31 cellular contexts compared by ENCODE assay signal in the genomic region with DNA sequence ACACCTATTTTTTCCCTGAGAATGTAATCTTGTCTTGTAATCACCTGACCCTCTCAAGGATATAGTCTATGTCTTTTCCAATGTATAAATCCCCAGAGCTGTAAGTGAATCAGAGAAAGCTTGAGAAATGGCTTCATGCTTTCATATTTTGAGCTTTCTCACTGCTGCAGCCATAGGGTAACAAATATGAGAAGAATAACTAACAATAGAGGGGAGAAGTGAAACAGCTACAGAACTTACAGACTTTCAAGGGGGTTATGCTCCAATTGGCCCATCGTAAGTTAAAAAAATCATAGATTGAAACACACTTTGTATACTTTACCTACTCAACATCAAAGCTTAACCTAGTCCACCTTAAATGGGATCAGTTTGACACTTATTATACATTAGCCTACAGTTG.
"Had no signal": no experiment of that assay in that cellular context is flagged by ENCODE, and none has a peak within 500 bp of the region (broad histone marks: within the 10 kb centered on the region; RNA-seq: fewer than 3 reads in every experiment).

No MANE protein-coding gene starts in this region.

- DNase-seq: activated effector memory CD4-positive, alpha-beta T cell treated with anti-CD3 and anti-CD28 coated beads, Interleukin-2, amount 50 U/mL, for 16 hours; activated effector memory CD4-positive, alpha-beta T cell treated with Interleukin-2 at 50 U/mL for 16 hours; activated gamma-delta T cell; activated gamma-delta T cell treated with Interleukin-2 at 50 U/mL for 16 hours; activated naive CD4-positive, alpha-beta T cell; activated naive CD4-positive, alpha-beta T cell treated with anti-CD3 and anti-CD28 coated beads for 36 hours; activated naive CD4-positive, alpha-beta T cell treated with anti-CD3 and anti-CD28 coated beads, Interleukin-2, amount 10 ng/mL, durations not matched to agents 7 days and 5 days; activated naive CD4-positive, alpha-beta T cell treated with anti-CD3 and anti-CD28 coated beads, Interleukin-2, amount 50 U/mL, for 16 hours; activated naive CD4-positive, alpha-beta T cell treated with Interleukin-2 at 50 U/mL for 16 hours; activated naive CD8-positive, alpha-beta T cell treated with anti-CD3 and anti-CD28 coated beads for 36 hours; activated naive CD8-positive, alpha-beta T cell treated with anti-CD3 and anti-CD28 coated beads, Interleukin-2, amount 10 ng/mL, durations not matched to agents 7 days and 5 days; activated naive CD8-positive, alpha-beta T cell treated with anti-CD3 and anti-CD28 coated beads, Interleukin-2, amount 50 U/mL, for 24 hours; activated T-cell treated with anti-CD3 and anti-CD28 coated beads, Interleukin-2, amount 50 U/mL, for 24 hours; activated T-cell treated with anti-CD3 and anti-CD28 coated beads, Interleukin-2, amount 50 U/mL, for 4 hours; activated T-cell treated with anti-CD3 and anti-CD28 coated beads, Interleukin-2, amount 50 U/mL, for 48 hours; activated T-cell treated with anti-CD3 and anti-CD28 coated beads, Interleukin-2, amount 50 U/mL, for 72 hours; adrenal gland; amniotic stem cell; amygdala; anterior cingulate cortex; aorta; body of pancreas; brain microvascular endothelial cell; caudate nucleus; central memory CD4-positive, alpha-beta T cell; cerebellar nuclear complex had no signal

- H3K9me3 ChIP-seq: adrenal gland, ascending aorta, body of pancreas, breast epithelium had no signal

- ATAC-seq: activated naive CD4-positive, alpha-beta T cell treated with anti-CD3 and anti-CD28 coated beads, Interleukin-2, amount 50 U/mL, for 72 hours; activated naive CD8-positive, alpha-beta T cell treated with anti-CD3 and anti-CD28 coated beads, Interleukin-2, amount 50 U/mL, for 24 hours; activated T-cell treated with anti-CD3 and anti-CD28 coated beads, Interleukin-2, amount 50 U/mL, for 4 hours; activated T-cell treated with anti-CD3 and anti-CD28 coated beads, Interleukin-2, amount 50 U/mL, for 72 hours; activated T-helper 17 cell treated with anti-CD3 and anti-CD28 coated beads, Interleukin-2, amount 50 U/mL, for 72 hours; body of pancreas had no signal

- H3K36me3 ChIP-seq: adrenal gland, ascending aorta, brain microvascular endothelial cell, breast epithelium, cardiac muscle cell had no signal

- H3K27me3 ChIP-seq: adrenal gland, ascending aorta, body of pancreas, brain microvascular endothelial cell, breast epithelium, cardiac muscle cell had no signal

- H3K27ac ChIP-seq: adrenal gland, ascending aorta, body of pancreas, brain microvascular endothelial cell, breast epithelium, cardiac muscle cell had no signal

- H3K4me3 ChIP-seq: adrenal gland, ascending aorta, body of pancreas, breast epithelium, cardiac muscle cell had no signal

- H3K4me1 ChIP-seq: adrenal gland, ascending aorta, body of pancreas, breast epithelium had no signal
